Comparison of ENCODE assay signal across 11 cellular contexts in genomic region chr5:524442-525163, GRCh38. TPM values are rescaled to one million over a fixed set of nuclear protein-coding genes. Genes with fewer than 3 reads are reported as not detected.
DNase-seq lines count a peak whose midpoint lies in the region; ATAC-seq and TF ChIP-seq lines count a peak whose summit lies in the region.
"Had no signal": no experiment of that assay in that cellular context is flagged by ENCODE, and none has a peak within 500 bp of the region (broad histone marks: within the 10 kb centered on the region; RNA-seq: fewer than 3 reads in every experiment).

SLC9A3 (minus strand) TSS chr5:524449.

- H3K18ac ChIP-seq in mesenchymal stem cell (ENCODE audit: low read depth in 1 of 2, low read length in 2 of 2), result no peak within 1 kb of the TSS

- no peak within 1 kb of the TSS for H2BK15ac ChIP-seq in mesenchymal stem cell (ENCODE audit: low read depth, poor library complexity, severe bottlenecking)

- H3K9me3 Mint-ChIP-seq in activated naive CD4-positive, alpha-beta T cell treated with anti-CD3 and anti-CD28 coated beads, Interleukin-2, amount 10 ng/mL, durations not matched to agents 7 days and 5 days, result no peaks in the 10 kb centered on the region
- no peaks in the 10 kb centered on the region for H3K9me3 Mint-ChIP-seq in activated naive CD4-positive, alpha-beta T cell treated with anti-CD3 and anti-CD28 coated beads, Interleukin-2, amount 50 U/mL, for 72 hours
- H3K9me3 Mint-ChIP-seq in activated naive CD8-positive, alpha-beta T cell treated with anti-CD3 and anti-CD28 coated beads, Interleukin-2, amount 50 U/mL, for 24 hours, result no peaks in the 10 kb centered on the region
- H3K9me3 Mint-ChIP-seq: central memory CD8-positive, alpha-beta T cell had no signal

- H3K4me1 Mint-ChIP-seq in activated naive CD4-positive, alpha-beta T cell treated with anti-CD3 and anti-CD28 coated beads, Interleukin-2, amount 10 ng/mL, durations not matched to agents 7 days and 5 days, result peaks cover 44% of the 10 kb centered on the region
- peaks cover 29% of the 10 kb centered on the region for H3K4me1 Mint-ChIP-seq in activated naive CD8-positive, alpha-beta T cell treated with anti-CD3 and anti-CD28 coated beads, Interleukin-2, amount 50 U/mL, for 24 hours

- no peak for TF ChIP-seq CTCF in stomach (IDR thresholded peaks at IDR 0.05)

- H3K9ac ChIP-seq in mesenchymal stem cell (ENCODE audit: low read length), result no peak within 1 kb of the TSS

- no peak within 1 kb of the TSS for H3K14ac ChIP-seq in mesenchymal stem cell (ENCODE audit: low read length in 2 of 2)

- peak within 1 kb of the TSS; percentile 47 for H3K4me2 ChIP-seq in mesenchymal stem cell (ENCODE audit: low read length, poor library complexity, severe bottlenecking)

- no peak for TF ChIP-seq EP300 in stomach (IDR thresholded peaks at IDR 0.05)

- no peak within 1 kb of the TSS for H3K23ac ChIP-seq in mesenchymal stem cell (ENCODE audit: low read length in 2 of 2)

- no peak within 1 kb of the TSS for H4K91ac ChIP-seq in mesenchymal stem cell (ENCODE audit: low read length)

- no peak for ATAC-seq in activated naive CD4-positive, alpha-beta T cell treated with anti-CD3 and anti-CD28 coated beads, Interleukin-2, amount 50 U/mL, for 72 hours
- no peak for ATAC-seq in activated naive CD8-positive, alpha-beta T cell treated with anti-CD3 and anti-CD28 coated beads, Interleukin-2, amount 50 U/mL, for 24 hours

- no peak within 1 kb of the TSS for H2AK5ac ChIP-seq in mesenchymal stem cell (ENCODE audit: low read length, severe bottlenecking)

- DNase-seq in activated naive CD4-positive, alpha-beta T cell treated with anti-CD3 and anti-CD28 coated beads, Interleukin-2, amount 10 ng/mL, durations not matched to agents 7 days and 5 days, result no peak
- DNase-seq in activated naive CD4-positive, alpha-beta T cell treated with anti-CD3 and anti-CD28 coated beads, Interleukin-2, amount 50 U/mL, for 72 hours (ENCODE audit: low spot score in 2 of 2), result no peak
- DNase-seq in activated naive CD8-positive, alpha-beta T cell treated with anti-CD3 and anti-CD28 coated beads, Interleukin-2, amount 50 U/mL, for 24 hours, result no peak
- DNase-seq in mesenchymal stem cell (no peak), stomach (no peak), NAMALWA (ENCODE audit: low spot score) (no peak), NCI-H146 (lab: John Stamatoyannopoulos, UW) (no peak)
- DNase-seq in central memory CD4-positive, alpha-beta T cell, result no peak
- DNase-seq: activated CD8-positive, alpha-beta memory T cell treated with anti-CD3 and anti-CD28 coated beads, Interleukin-2, amount 50 U/mL, for 4 hours; NK-92 treated with Interleukin-12 subunit alpha and Interleukin-12 subunit beta, amount 100 ng/mL, for 24 hours had no signal

- no peaks in the 10 kb centered on the region for H3K79me1 ChIP-seq in mesenchymal stem cell (replicated peaks; ENCODE audit: low read length, poor library complexity, severe bottlenecking)

- intact Hi-C loops in stomach (cut with DNase I; ENCODE audit: low total_unique reads), result no loop called here

- no peak within 1 kb of the TSS for H3K4ac ChIP-seq in mesenchymal stem cell (ENCODE audit: low read depth in 1 of 2, low read length in 2 of 2)

- H3K4me1 ChIP-seq in mesenchymal stem cell (ENCODE audit: control insufficient read depth, insufficient read depth, low read depth, low read length) (peaks cover 8% of the 10 kb centered on the region), stomach (peaks cover 19 to 48% (median 34%) of the 10 kb centered on the region in 4 donors)

- H2AFZ ChIP-seq in mesenchymal stem cell (ENCODE audit: low read depth, low read length), result no peak within 1 kb of the TSS

- H3K36me3 ChIP-seq in mesenchymal stem cell (ENCODE audit: control insufficient read depth in 1 of 2, insufficient read depth in 2 of 2, low read depth in 1 of 2, low read length in 2 of 2), result no peaks in the 10 kb centered on the region
- H3K36me3 ChIP-seq in stomach, result no peaks in the 10 kb centered on the region

- H4K8ac ChIP-seq in mesenchymal stem cell (ENCODE audit: low read length), result no peak within 1 kb of the TSS

- H2BK12ac ChIP-seq in mesenchymal stem cell (ENCODE audit: low read length in 2 of 2), result no peak within 1 kb of the TSS

- H3K4me3 ChIP-seq in mesenchymal stem cell (ENCODE audit: insufficient read depth in 1 of 2, low read depth in 1 of 2, low read length in 2 of 2), result peak within 1 kb of the TSS in 1 of 2 experiments; percentile 17
- H3K4me3 ChIP-seq in stomach, result peak within 1 kb of the TSS; percentile 26 to 46 (median 34)

- H3K27ac Mint-ChIP-seq in activated naive CD4-positive, alpha-beta T cell treated with anti-CD3 and anti-CD28 coated beads, Interleukin-2, amount 10 ng/mL, durations not matched to agents 7 days and 5 days, result no peak within 1 kb of the TSS
- H3K27ac Mint-ChIP-seq in activated naive CD4-positive, alpha-beta T cell treated with anti-CD3 and anti-CD28 coated beads, Interleukin-2, amount 50 U/mL, for 72 hours, result no peak within 1 kb of the TSS
- no peak within 1 kb of the TSS for H3K27ac Mint-ChIP-seq in activated naive CD8-positive, alpha-beta T cell treated with anti-CD3 and anti-CD28 coated beads, Interleukin-2, amount 50 U/mL, for 24 hours

- peaks cover 4% of the 10 kb centered on the region for H3K36me3 Mint-ChIP-seq in activated naive CD4-positive, alpha-beta T cell treated with anti-CD3 and anti-CD28 coated beads, Interleukin-2, amount 10 ng/mL, durations not matched to agents 7 days and 5 days
- H3K36me3 Mint-ChIP-seq in activated naive CD4-positive, alpha-beta T cell treated with anti-CD3 and anti-CD28 coated beads, Interleukin-2, amount 50 U/mL, for 72 hours, result no peaks in the 10 kb centered on the region
- peaks cover 3% of the 10 kb centered on the region for H3K36me3 Mint-ChIP-seq in activated naive CD8-positive, alpha-beta T cell treated with anti-CD3 and anti-CD28 coated beads, Interleukin-2, amount 50 U/mL, for 24 hours (ENCODE audit: low read depth)

- H3K9me3 ChIP-seq in mesenchymal stem cell (ENCODE audit: control insufficient read depth, low read length), result no peaks in the 10 kb centered on the region
- no peaks in the 10 kb centered on the region for H3K9me3 ChIP-seq in stomach

- no peak within 1 kb of the TSS for H3K27ac ChIP-seq in mesenchymal stem cell (ENCODE audit: low read length, poor library complexity, severe bottlenecking)
- H3K27ac ChIP-seq in stomach, result peak within 1 kb of the TSS; percentile 8 to 60 (median 55)

- peaks cover 92% of the 10 kb centered on the region for H3K27me3 Mint-ChIP-seq in activated naive CD4-positive, alpha-beta T cell treated with anti-CD3 and anti-CD28 coated beads, Interleukin-2, amount 10 ng/mL, durations not matched to agents 7 days and 5 days
- peaks cover 61% of the 10 kb centered on the region for H3K27me3 Mint-ChIP-seq in activated naive CD8-positive, alpha-beta T cell treated with anti-CD3 and anti-CD28 coated beads, Interleukin-2, amount 50 U/mL, for 24 hours

- H2BK120ac ChIP-seq in mesenchymal stem cell (ENCODE audit: low read depth, low read length), result no peak within 1 kb of the TSS

- H3K27me3 ChIP-seq in mesenchymal stem cell (ENCODE audit: control insufficient read depth in 1 of 2, insufficient read depth in 1 of 2, low read length in 2 of 2), result peaks cover 78 to 82% of the 10 kb centered on the region in 2 experiments
- peaks cover 35 to 100% (median 90%) of the 10 kb centered on the region in 3 donors for H3K27me3 ChIP-seq in stomach

- H3K4me3 Mint-ChIP-seq in activated naive CD4-positive, alpha-beta T cell treated with anti-CD3 and anti-CD28 coated beads, Interleukin-2, amount 10 ng/mL, durations not matched to agents 7 days and 5 days, result peak within 1 kb of the TSS; percentile 41
- peak within 1 kb of the TSS; percentile 5 for H3K4me3 Mint-ChIP-seq in activated naive CD8-positive, alpha-beta T cell treated with anti-CD3 and anti-CD28 coated beads, Interleukin-2, amount 50 U/mL, for 24 hours
- H3K4me3 Mint-ChIP-seq: central memory CD8-positive, alpha-beta T cell had no signal

- 21% methylated on average over 33 of the region's 66 CpGs for WGBS in mesenchymal stem cell
- 6 to 13% (median 9%) methylated on average over 14 to 66 of the region's 66 CpGs for WGBS in stomach, 5 donors

- TF ChIP-seq POLR2A in stomach (IDR thresholded peaks at IDR 0.05), result no peak

- CTCF ChIA-PET in activated naive CD4-positive, alpha-beta T cell treated with anti-CD3 and anti-CD28 coated beads, Interleukin-2, amount 10 ng/mL, durations not matched to agents 7 days and 5 days (lab: Charles Lee), result no interaction called here

- H2BK5ac ChIP-seq in mesenchymal stem cell (ENCODE audit: low read depth, low read length, poor library complexity, severe bottlenecking), result no peak within 1 kb of the TSS

RNA-seq across cellular contexts. Expression of gene SLC9A3, which starts in this region (rescaled TPM):
- 1 to 10 TPM; 1.6 to 2.0 TPM for total RNA-seq in activated naive CD4-positive, alpha-beta T cell treated with anti-CD3 and anti-CD28 coated beads, Interleukin-2, amount 50 U/mL, for 72 hours
- polyA plus RNA-seq in mesenchymal stem cell (2013, experiment 1 of 2), result 1.1 TPM
- 1.1 TPM for polyA plus RNA-seq in mesenchymal stem cell (2013, experiment 2 of 2)
- total RNA-seq in stomach, result 100 to 1,000 TPM in 2 of 5 donors, 10 to 100 TPM in 2, 1 to 10 TPM in 1; 7.8 to 142 (median 68.0) TPM
- polyA plus RNA-seq in stomach, result 10 to 100 TPM in 1 of 3 donors, 1 to 10 TPM in 2; 2.7 to 15.7 (median 5.9) TPM
